ENCODE assay signal across 9 cellular contexts in genomic region chr19:55116232-55117062, GRCh38. TPM values are rescaled to one million over a fixed set of nuclear protein-coding genes. Genes with fewer than 3 reads are reported as not detected.
DNase-seq lines count a peak whose midpoint lies in the region; ATAC-seq and TF ChIP-seq lines count a peak whose summit lies in the region.
"Had no signal": no experiment of that assay in that cellular context is flagged by ENCODE, and none has a peak within 500 bp of the region (broad histone marks: within the 10 kb centered on the region; RNA-seq: fewer than 3 reads in every experiment).

No MANE protein-coding gene starts in this region.

- no peak for TF ChIP-seq CTCF in CD4-positive, alpha-beta T cell (IDR thresholded peaks at IDR 0.05)

- H3K9me3 Mint-ChIP-seq in CD4-positive, alpha-beta T cell: no peaks in the 10 kb centered on the region

- peak; percentile 26 for ATAC-seq in CD4-positive, alpha-beta T cell (ENCODE audit: poor library complexity)
- ATAC-seq in SK-N-SH treated with all-trans-retinoic acid at 6 μM for 48 hours: peak; percentile 77
- peak; percentile 27 for ATAC-seq in left ventricle myocardium superior
- ATAC-seq in GM21528 (IDR thresholded peaks at IDR 0.05; ENCODE audit: low FRiP score, unreplicated experiment): no peak

- no peaks in the 10 kb centered on the region for H3K27me3 ChIP-seq in CD4-positive, alpha-beta T cell (ENCODE audit: control insufficient read depth, insufficient read depth, low read length)

- peaks cover 37% of the 10 kb centered on the region for H3K4me1 Mint-ChIP-seq in CD4-positive, alpha-beta T cell (ENCODE audit: low read depth)

- no peaks in the 10 kb centered on the region for H3K9me3 ChIP-seq in CD4-positive, alpha-beta T cell (ENCODE audit: control insufficient read depth, low read length)

- H3K27ac ChIP-seq in CD4-positive, alpha-beta T cell (ENCODE audit: low read depth, low read length): peak overlapping the region; percentile 27

- peak in 7 of 10 experiments; percentile 27 to 54 (median 36) for DNase-seq in CD4-positive, alpha-beta T cell
- DNase-seq in HCEC 1CT (peak; percentile 66), anterior cingulate cortex (lab: John Stamatoyannopoulos, UW) (peak in 56 of 58 donors; percentile 6 to 87 (median 58)), left ventricle myocardium superior (peak; percentile 78), posterior cingulate gyrus (peak; percentile 69 to 97 (median 80)), DMS153 treated with DMSO at 0.1 percent for 48 hours (lab: John Stamatoyannopoulos, UW; ENCODE audit: unreplicated experiment) (no peak)

- no peaks in the 10 kb centered on the region for H3K27me3 Mint-ChIP-seq in CD4-positive, alpha-beta T cell

- intact Hi-C loops in CD4-positive, alpha-beta T cell (cut with DNase I, micrococcal nuclease): loop anchor here in 1 of 2 experiments (1.0 to 5.0 kb wide), 5 partner anchors 28 to 541 kb away; partner anchors contain the start of genes PPP6R1, RDH13 and U2AF2
- intact Hi-C loops in left ventricle myocardium superior (cut with micrococcal nuclease): no loop called here
- intact Hi-C loops in posterior cingulate gyrus (cut with DNase I): loop anchor here (1.0 kb wide), 1 partner anchor 28 kb away; no protein-coding TSS in a partner anchor

- POLR2A ChIA-PET in CD4-positive, alpha-beta T cell (lab: Charles Lee): interaction anchor here (0.7 to 2.1 kb wide), 9 partner anchors 31 to 925 kb away, joined by 3 to 11 read pairs (median 4); partner anchors contain the start of genes DNAAF3, HSPBP1, KMT5C and RDH13

- H3K27ac Mint-ChIP-seq in CD4-positive, alpha-beta T cell: peak overlapping the region; percentile 86

- peak overlapping the region; percentile 93 for H3K4me3 Mint-ChIP-seq in CD4-positive, alpha-beta T cell

- CTCF ChIA-PET in CD4-positive, alpha-beta T cell (lab: Charles Lee): interaction anchor here (2.4 kb wide), 1 partner anchor 28 kb away, joined by 8 read pairs; no protein-coding TSS in a partner anchor

- peaks cover 16% of the 10 kb centered on the region for H3K36me3 Mint-ChIP-seq in CD4-positive, alpha-beta T cell (ENCODE audit: low read depth)

TF ChIP-seq in SK-N-SH treated with all-trans-retinoic acid at 6 μM for 48 hours, 23 proteins besides CTCF, POLR2A, EP300 and RAD21:
- TF ChIP-seq OSR1 (CRISPR knock-in tag; IDR thresholded peaks at IDR 0.05) (no peak), ZNF8 (CRISPR knock-in tag; IDR thresholded peaks at IDR 0.05) (no peak), ZNF565 (CRISPR knock-in tag; conservative IDR thresholded peaks at IDR 0.05; ENCODE audit: low read depth) (no peak), ISL1 (CRISPR knock-in tag; IDR thresholded peaks at IDR 0.05) (no peak), PATZ1 (CRISPR knock-in tag; IDR thresholded peaks at IDR 0.05; ENCODE audit: borderline replicate concordance) (no peak), TOX (CRISPR knock-in tag; IDR thresholded peaks at IDR 0.05; ENCODE audit: borderline replicate concordance) (no peak), GLIS3 (CRISPR knock-in tag; IDR thresholded peaks at IDR 0.05) (no peak), TCF4 (CRISPR knock-in tag; IDR thresholded peaks at IDR 0.05; ENCODE audit: borderline replicate concordance) (no peak), POU6F1 (CRISPR knock-in tag; IDR thresholded peaks at IDR 0.05; ENCODE audit: borderline replicate concordance, low read depth) (no peak), ZFP30 (CRISPR knock-in tag; IDR thresholded peaks at IDR 0.05) (no peak), CSDC2 (CRISPR knock-in tag; IDR thresholded peaks at IDR 0.05) (no peak), SNAI2 (CRISPR knock-in tag; IDR thresholded peaks at IDR 0.05) (no peak), BACH2 (CRISPR knock-in tag; IDR thresholded peaks at IDR 0.05; ENCODE audit: borderline replicate concordance) (no peak)

RNA-seq across cellular contexts. Expression of gene PPP1R12C, which starts 1.0 kb away (rescaled TPM):
- total RNA-seq in CD4-positive, alpha-beta T cell: 100 to 1,000 TPM; 123 to 136 TPM
- 141 TPM for total RNA-seq in left ventricle myocardium superior

RNA-seq across cellular contexts. Expression of gene TNNT1, which starts 32.6 kb away (rescaled TPM):
- not detected for total RNA-seq in CD4-positive, alpha-beta T cell
- 50.2 TPM for total RNA-seq in left ventricle myocardium superior
- total RNA-seq: T-helper 1 cell treated with Interleukin-12 subunit alpha and Interleukin-12 subunit beta and Interleukin-4 antibody, amounts not matched to agents 30 ng/mL and 1 ng/mL, for 36 hours had no signal

RNA-seq across cellular contexts. Expression of gene EPS8L1, which starts 40.8 kb away (rescaled TPM):
- 1 to 10 TPM; 2.0 to 2.2 TPM for total RNA-seq in CD4-positive, alpha-beta T cell
- total RNA-seq in left ventricle myocardium superior: 2.7 TPM

RNA-seq across cellular contexts. Expression of gene TNNI3, which starts 41.1 kb away (rescaled TPM):
- total RNA-seq in CD4-positive, alpha-beta T cell: not detected
- 5,071 TPM for total RNA-seq in left ventricle myocardium superior
- total RNA-seq: T-helper 1 cell treated with Interleukin-12 subunit alpha and Interleukin-12 subunit beta and Interleukin-4 antibody, amounts not matched to agents 30 ng/mL and 1 ng/mL, for 36 hours had no signal

RNA-seq across cellular contexts. Expression of gene DNAAF3, which starts 50.0 kb away (rescaled TPM):
- not detected for total RNA-seq in CD4-positive, alpha-beta T cell
- total RNA-seq in left ventricle myocardium superior: 0.87 TPM
- total RNA-seq: T-helper 1 cell treated with Interleukin-12 subunit alpha and Interleukin-12 subunit beta and Interleukin-4 antibody, amounts not matched to agents 30 ng/mL and 1 ng/mL, for 36 hours had no signal

Comparison
In these comparisons a context has a peak if more than half of its experiments do, and no peak if none do; other contexts are left out.
1. RNA of gene TNNT1, which starts 32.6 kb away (total RNA-seq): 50.2 TPM in left ventricle myocardium superior (single experiment); not detected in CD4-positive, alpha-beta T cell; every median in the first group is over 10 times any median in the second.